In the genomic region with DNA sequence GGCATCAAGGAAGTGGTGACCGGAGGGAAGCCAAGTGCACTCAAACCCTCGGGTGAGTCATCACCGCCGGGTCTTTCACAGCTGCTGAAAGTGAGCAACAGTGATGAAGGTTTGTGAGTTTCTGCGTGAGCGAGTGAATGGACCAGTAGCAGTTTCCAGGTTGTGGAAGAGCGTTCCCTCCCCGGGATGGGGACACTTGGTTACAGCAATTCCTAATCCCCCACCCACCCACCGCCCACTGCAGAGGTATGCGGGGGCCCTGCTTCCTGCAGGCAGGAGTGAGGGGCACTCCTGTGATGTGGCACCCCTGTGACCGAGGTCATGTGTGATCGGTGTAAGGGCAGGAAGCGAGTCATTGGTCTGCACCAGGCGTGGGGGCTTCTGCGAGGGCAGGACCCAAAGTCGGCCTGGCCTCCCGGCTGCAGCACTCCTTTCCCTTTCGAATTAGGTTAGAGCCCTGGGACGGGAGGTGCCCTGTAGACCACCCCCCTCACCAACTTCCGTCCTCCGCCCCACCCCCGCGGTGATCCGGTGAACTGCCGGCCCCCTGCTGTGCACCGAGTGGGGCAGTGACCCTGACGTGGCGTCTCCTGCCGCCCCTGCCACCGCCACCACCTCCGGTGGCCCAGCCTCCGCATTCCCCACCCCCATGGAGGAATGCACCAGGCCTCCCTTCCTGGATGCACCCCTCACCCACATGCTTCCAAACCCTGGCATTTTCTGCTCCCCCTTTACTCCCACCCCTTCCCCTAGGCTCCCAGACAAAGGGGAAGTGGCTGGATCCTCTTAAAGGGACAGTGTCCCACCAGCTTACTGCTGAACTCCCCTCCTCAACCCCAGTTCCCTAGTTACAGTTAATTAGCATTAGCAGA, we compare ENCODE assay signal across 1 cellular context.
TF ChIP-seq lines count a peak whose summit lies in the region.

No MANE protein-coding gene starts in this region.

TF ChIP-seq in H1, 55 proteins besides CTCF, POLR2A, EP300 and RAD21:
- peak; percentile 67; the same call in 1 of the 2 replicates for TF ChIP-seq JUND (IDR thresholded peaks at IDR 0.05; ENCODE audit: low read length)
- no peak for TF ChIP-seq MAFK (IDR thresholded peaks at IDR 0.05; ENCODE audit: low read depth, low read length)
- TF ChIP-seq ZNF274 (IDR thresholded peaks at IDR 0.05; ENCODE audit: borderline replicate concordance, extremely low read depth, low read length): no peak
- TF ChIP-seq KDM4A (IDR thresholded peaks at IDR 0.05; ENCODE audit: low read depth, low read length, severe bottlenecking): no peak
- TF ChIP-seq NRF1 (IDR thresholded peaks at IDR 0.05; ENCODE audit: low read depth, low read length): no peak
- TF ChIP-seq TBP (IDR thresholded peaks at IDR 0.05; ENCODE audit: low read depth, low read length): peak; percentile 57; the same call in 1 of the 2 replicates
- 0 out of 2 replicates have a peak, but pooled peaks have one; percentile 26 for TF ChIP-seq RBBP5 (IDR thresholded peaks at IDR 0.05; ENCODE audit: borderline replicate concordance, low read depth, low read length)
- TF ChIP-seq HDAC2 (IDR thresholded peaks at IDR 0.05; ENCODE audit: borderline replicate concordance in 1 of 2, low read depth in 2 of 2, low read length in 2 of 2): 0 out of 4 replicates have a peak, but pooled peaks of 1 of the 2 experiments have one; percentile 27
- no peak for TF ChIP-seq BACH1 (IDR thresholded peaks at IDR 0.05; ENCODE audit: low read length)
- TF ChIP-seq SIRT6 (IDR thresholded peaks at IDR 0.05; ENCODE audit: low read length): no peak
- TF ChIP-seq EGR1 (IDR thresholded peaks at IDR 0.05; ENCODE audit: borderline replicate concordance, low read depth, low read length): peak; percentile 63; the same call in 1 of the 2 replicates
- no peak for TF ChIP-seq CHD1 (IDR thresholded peaks at IDR 0.05; ENCODE audit: low read depth, low read length)
- 0 out of 2 replicates have a peak, but pooled peaks have one; percentile 14 for TF ChIP-seq KDM1A (IDR thresholded peaks at IDR 0.05; ENCODE audit: borderline replicate concordance, low read length)
- peak; percentile 86 for TF ChIP-seq ASH2L (IDR thresholded peaks at IDR 0.05; ENCODE audit: low read length)
- TF ChIP-seq, protein P1, sequence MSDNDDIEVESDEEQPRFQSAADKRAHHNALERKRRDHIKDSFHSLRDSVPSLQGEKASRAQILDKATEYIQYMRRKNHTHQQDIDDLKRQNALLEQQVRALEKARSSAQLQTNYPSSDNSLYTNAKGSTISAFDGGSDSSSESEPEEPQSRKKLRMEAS (IDR thresholded peaks at IDR 0.05): peak; percentile 74
- no peak for TF ChIP-seq GTF2F1 (IDR thresholded peaks at IDR 0.05; ENCODE audit: borderline replicate concordance, low read depth, low read length)
- TF ChIP-seq RXRA (IDR thresholded peaks at IDR 0.05; ENCODE audit: insufficient read depth, low read depth, low read length): no peak
- TF ChIP-seq, protein P2, sequence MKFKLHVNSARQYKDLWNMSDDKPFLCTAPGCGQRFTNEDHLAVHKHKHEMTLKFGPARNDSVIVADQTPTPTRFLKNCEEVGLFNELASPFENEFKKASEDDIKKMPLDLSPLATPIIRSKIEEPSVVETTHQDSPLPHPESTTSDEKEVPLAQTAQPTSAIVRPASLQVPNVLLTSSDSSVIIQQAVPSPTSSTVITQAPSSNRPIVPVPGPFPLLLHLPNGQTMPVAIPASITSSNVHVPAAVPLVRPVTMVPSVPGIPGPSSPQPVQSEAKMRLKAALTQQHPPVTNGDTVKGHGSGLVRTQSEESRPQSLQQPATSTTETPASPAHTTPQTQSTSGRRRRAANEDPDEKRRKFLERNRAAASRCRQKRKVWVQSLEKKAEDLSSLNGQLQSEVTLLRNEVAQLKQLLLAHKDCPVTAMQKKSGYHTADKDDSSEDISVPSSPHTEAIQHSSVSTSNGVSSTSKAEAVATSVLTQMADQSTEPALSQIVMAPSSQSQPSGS (IDR thresholded peaks at IDR 0.05; ENCODE audit: low read length): 0 out of 2 replicates have a peak, but pooled peaks have one; percentile 43
- TF ChIP-seq SIX5 (IDR thresholded peaks at IDR 0.05; ENCODE audit: low read depth, low read length): no peak
- TF ChIP-seq SAP30 (IDR thresholded peaks at IDR 0.05; ENCODE audit: insufficient read depth, insufficient replicate concordance, low read length): no peak
- peak; percentile 69; the same call in 1 of the 2 replicates for TF ChIP-seq SP1 (IDR thresholded peaks at IDR 0.05; ENCODE audit: low read depth, low read length)
- TF ChIP-seq TEAD4 (IDR thresholded peaks at IDR 0.05; ENCODE audit: low read depth, low read length): peak; percentile 97
- TF ChIP-seq YY1 (IDR thresholded peaks at IDR 0.05; ENCODE audit: low read depth, low read length): 0 out of 2 replicates have a peak, but pooled peaks have one; percentile 4
- TF ChIP-seq CHD2 (IDR thresholded peaks at IDR 0.05; ENCODE audit: low read length): peak; percentile 39
- TF ChIP-seq, protein P3, sequence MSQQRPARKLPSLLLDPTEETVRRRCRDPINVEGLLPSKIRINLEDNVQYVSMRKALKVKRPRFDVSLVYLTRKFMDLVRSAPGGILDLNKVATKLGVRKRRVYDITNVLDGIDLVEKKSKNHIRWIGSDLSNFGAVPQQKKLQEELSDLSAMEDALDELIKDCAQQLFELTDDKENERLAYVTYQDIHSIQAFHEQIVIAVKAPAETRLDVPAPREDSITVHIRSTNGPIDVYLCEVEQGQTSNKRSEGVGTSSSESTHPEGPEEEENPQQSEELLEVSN (IDR thresholded peaks at IDR 0.05): no peak
- no peak for TF ChIP-seq RFX5 (IDR thresholded peaks at IDR 0.05; ENCODE audit: borderline replicate concordance, low read depth, low read length)
